9 cellular contexts compared by ENCODE assay signal in genomic region chr9:33737811-33738606, GRCh38. TPM values are rescaled to one million over a fixed set of nuclear protein-coding genes. Genes with fewer than 3 reads are reported as not detected.
A peak's percentile ranks its signal among the peaks of the same experiment; 100 is the strongest.
DNase-seq lines count a peak whose midpoint lies in the region; ATAC-seq, FAIRE-seq and TF ChIP-seq lines count a peak whose summit lies in the region.
"Had no signal": no experiment of that assay in that cellular context is flagged by ENCODE, and none has a peak within 500 bp of the region (broad histone marks: within the 10 kb centered on the region; RNA-seq: fewer than 3 reads in every experiment).

No MANE protein-coding gene starts in this region.

- peaks cover 27% of the 10 kb centered on the region for H3K4me1 ChIP-seq in PC-9 (replicated peaks; ENCODE audit: insufficient read depth)

- no peaks in the 10 kb centered on the region for H3K4me1 Mint-ChIP-seq in nephron progenitor cell
- H3K4me1 Mint-ChIP-seq: activated naive CD4-positive, alpha-beta T cell treated with anti-CD3 and anti-CD28 coated beads, Interleukin-2, amount 50 U/mL, for 24 hours had no signal

- H3K9me3 Mint-ChIP-seq in nephron progenitor cell = peaks cover 10% of the 10 kb centered on the region

- H3K27me3 ChIP-seq in PC-9 (ENCODE audit: insufficient read depth, low read depth) = no peaks in the 10 kb centered on the region

- POLR2A ChIA-PET in PC-9 (lab: Charles Lee; ENCODE audit: unreplicated experiment) = interaction anchor here (0.6 kb wide), 2 partner anchors 152 to 158 kb away, joined by 4 read pairs; no protein-coding TSS in a partner anchor

- H3K9me3 ChIP-seq in PC-9 (ENCODE audit: insufficient read depth, low read depth) = no peaks in the 10 kb centered on the region

- peak overlapping the region; percentile 62; the same call in 1 of the 2 replicates for H2AFZ ChIP-seq in PC-9

- no peak overlapping the region for H3K4me3 ChIP-seq in PC-9

- peak; percentile 92 for FAIRE-seq in G401.6 (lab: Jason Lieb, UNC)
- FAIRE-seq in endometrium (lab: Jason Lieb, UNC) = peak; percentile 23

- H3K27ac ChIP-seq in PC-9 = no peak overlapping the region

- in situ Hi-C loops in KBM-7 (cut with MboI; ENCODE audit: low pct_unique_long_range_greater_than_20kb, low sequenced_read_pairs) = no loop called here

- H3F3A ChIP-seq in PC-9 (ENCODE audit: insufficient read depth, low read depth) = peaks cover 18% of the 10 kb centered on the region

- no peak for ATAC-seq in HG03432 (IDR thresholded peaks at IDR 0.05; ENCODE audit: unreplicated experiment)
- no peak for ATAC-seq in GM21390 (IDR thresholded peaks at IDR 0.05; ENCODE audit: unreplicated experiment)

- peak; percentile 76 for DNase-seq in KBM-7
- peak; percentile 38 to 43 for DNase-seq in PC-9
- DNase-seq in nephron progenitor cell = peak; percentile 45

- peak overlapping the region; percentile 58 for H3K4me2 ChIP-seq in PC-9

- peak; percentile 72 for TF ChIP-seq CTCF in PC-9 (conservative IDR thresholded peaks at IDR 0.05)
- TF ChIP-seq CTCF in nephron progenitor cell (IDR thresholded peaks at IDR 0.05) = peak; percentile 55

- intact Hi-C loops in PC-9 (cut with micrococcal nuclease; ENCODE audit: unreplicated experiment) = loop anchor here (1.0 to 2.0 kb wide), 3 partner anchors 40 to 115 kb away; partner anchors contain the start of gene UBE2R2

- H3K79me2 ChIP-seq in PC-9 (ENCODE audit: low read depth) = no peaks in the 10 kb centered on the region

- H3K36me3 Mint-ChIP-seq in nephron progenitor cell (ENCODE audit: low read depth) = no peaks in the 10 kb centered on the region

- no peaks in the 10 kb centered on the region for H3K9me2 ChIP-seq in PC-9 (ENCODE audit: insufficient read depth)

- BruUV-seq in PC-9 (replicated peaks; lab: Mats Ljungman, UMichigan) = no TSS peak

- peaks cover 16% of the 10 kb centered on the region for H3K27me3 Mint-ChIP-seq in nephron progenitor cell (ENCODE audit: low read depth, poor library complexity)

- H3K36me3 ChIP-seq in PC-9 (ENCODE audit: low read depth) = no peaks in the 10 kb centered on the region

- H3K4me3 Mint-ChIP-seq in nephron progenitor cell = no peak overlapping the region
- H3K4me3 Mint-ChIP-seq: activated naive CD4-positive, alpha-beta T cell treated with anti-CD3 and anti-CD28 coated beads, Interleukin-2, amount 50 U/mL, for 24 hours; stimulated activated naive CD8-positive, alpha-beta T cell treated with anti-CD3 and anti-CD28 coated beads, Interleukin-15, Interleukin-2, amounts not matched to agents 100 ng/mL and 50 ng/mL, for 24 hours had no signal

- no peaks in the 10 kb centered on the region for H4K20me1 ChIP-seq in PC-9 (ENCODE audit: insufficient read depth)

- CTCF ChIA-PET in PC-9 (lab: Charles Lee) = interaction anchor here (0.6 to 1.1 kb wide), 4 partner anchors 9 to 502 kb away, joined by 4 to 13 read pairs (median 8); no protein-coding TSS in a partner anchor

- H3K27ac Mint-ChIP-seq in nephron progenitor cell = no peak overlapping the region
- H3K27ac Mint-ChIP-seq: activated naive CD4-positive, alpha-beta T cell treated with anti-CD3 and anti-CD28 coated beads, Interleukin-2, amount 50 U/mL, for 24 hours; stimulated activated naive CD8-positive, alpha-beta T cell treated with anti-CD3 and anti-CD28 coated beads, Interleukin-15, Interleukin-2, amounts not matched to agents 100 ng/mL and 50 ng/mL, for 24 hours had no signal

RNA-seq across cellular contexts. Expression of gene PRSS3, which starts 57.4 kb away (rescaled TPM):
- 1.0 and 1.6 TPM in 2 replicates for total RNA-seq in PC-9 (2021)
